18 cellular contexts compared by ENCODE assay signal in the genomic region with DNA sequence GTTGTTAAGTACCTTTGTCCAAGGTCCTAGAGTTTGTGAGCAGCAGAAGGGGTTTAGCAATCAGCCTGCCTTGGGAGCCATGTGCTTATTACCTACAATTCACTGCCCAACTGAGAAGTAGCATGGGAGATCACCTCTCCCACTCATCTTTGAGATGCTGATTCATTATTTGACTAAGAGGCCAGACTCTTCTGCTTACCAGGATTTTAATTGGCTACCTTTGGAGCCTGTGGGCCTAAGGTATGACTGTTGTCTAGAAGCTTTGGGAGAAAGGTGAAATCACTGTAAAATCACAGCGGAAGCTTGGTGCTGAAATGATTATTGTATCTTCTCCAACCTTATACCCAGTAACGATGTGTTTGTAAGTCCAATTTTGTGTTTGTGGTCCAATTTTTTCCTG.
DNase-seq lines count a peak whose midpoint lies in the region; ATAC-seq, FAIRE-seq and TF ChIP-seq lines count a peak whose summit lies in the region.
"Had no signal": no experiment of that assay in that cellular context is flagged by ENCODE, and none has a peak within 500 bp of the region (broad histone marks: within the 10 kb centered on the region; RNA-seq: fewer than 3 reads in every experiment).

No MANE protein-coding gene starts in this region.

- SMC1A ChIA-PET in GM12878 (lab: Charles Lee; ENCODE audit: uncharacterized antibody, unreplicated experiment), result no interaction called here

- no peak overlapping the region for H3K9ac ChIP-seq in GM12878 (ENCODE audit: control insufficient read depth, insufficient read depth, low read length)
- H3K9ac ChIP-seq: GM23248 had no signal

- H3K4me1 Mint-ChIP-seq in activated T-cell treated with anti-CD3 and anti-CD28 coated beads, Interleukin-2, amount 50 U/mL, for 72 hours (ENCODE audit: low read depth), result peaks cover 70% of the 10 kb centered on the region
- H3K4me1 Mint-ChIP-seq in activated T-cell treated with anti-CD3 and anti-CD28 coated beads, Interleukin-2, amount 50 U/mL, for 24 hours (ENCODE audit: low read depth), result peaks cover 80% of the 10 kb centered on the region
- peaks cover 49% of the 10 kb centered on the region for H3K4me1 Mint-ChIP-seq in activated CD4-positive, alpha-beta memory T cell treated with anti-CD3 and anti-CD28 coated beads, Interleukin-2, amount 10 ng/mL, durations not matched to agents 7 days and 5 days

- CTCF ChIA-PET in GM12878 (lab: Yijun Ruan, JAX), result no interaction called here
- CTCF ChIA-PET in activated CD4-positive, alpha-beta memory T cell treated with anti-CD3 and anti-CD28 coated beads, Interleukin-2, amount 10 ng/mL, durations not matched to agents 7 days and 5 days (lab: Charles Lee), result no interaction called here

- H3K36me3 ChIP-seq in GM12878 (ENCODE audit: control insufficient read depth in 2 of 2, insufficient read depth in 2 of 2, low read length in 1 of 2) (no peaks in the 10 kb centered on the region), thymus (ENCODE audit: control insufficient read depth, insufficient read depth) (no peaks in the 10 kb centered on the region)

- peak; percentile 45 to 68 for ATAC-seq in activated T-cell treated with anti-CD3 and anti-CD28 coated beads, Interleukin-2, amount 50 U/mL, for 72 hours (replicated peaks in 1 of 2)
- peak; percentile 28 for ATAC-seq in GM12878
- no peak for ATAC-seq in GM21528 (IDR thresholded peaks at IDR 0.05; ENCODE audit: low FRiP score, unreplicated experiment)
- ATAC-seq: HCT116 had no signal

- no peak for TF ChIP-seq POLR2A in GM12878 (IDR thresholded peaks at IDR 0.05; ENCODE audit: low read depth, low read length)

- POLR2A ChIA-PET in GM12878 (lab: Charles Lee), result no interaction called here
- POLR2A ChIA-PET in activated CD4-positive, alpha-beta memory T cell treated with anti-CD3 and anti-CD28 coated beads, Interleukin-2, amount 10 ng/mL, durations not matched to agents 7 days and 5 days (lab: Charles Lee), result no interaction called here

- no peaks in the 10 kb centered on the region for H3K79me2 ChIP-seq in GM12878 (ENCODE audit: control insufficient read depth, insufficient read depth, low read length)

- BruUV-seq in GM12878 (replicated peaks; lab: Mats Ljungman, UMichigan), result no TSS peak

- no peak for TF ChIP-seq EP300 in GM12878 (IDR thresholded peaks at IDR 0.05; ENCODE audit: borderline replicate concordance in 1 of 2, control insufficient read depth in 1 of 2, low read depth in 2 of 2, low read length in 2 of 2)

- TF ChIP-seq CTCF in GM12878 (IDR thresholded peaks at IDR 0.05 in 2 of 3, conservative IDR thresholded peaks at IDR 0.05 in 1 of 3; ENCODE audit: control insufficient read depth in 2 of 3, extremely low read depth in 1 of 3, insufficient read depth in 1 of 3, low read depth in 3 of 3, low read length in 3 of 3), result no peak

- H3K4me2 ChIP-seq in GM12878 (ENCODE audit: control insufficient read depth, insufficient read depth), result no peak overlapping the region

- 47% methylated on average over 2 of the region's 2 CpGs for WGBS in GM12878 (ENCODE audit: insufficient coverage, insufficient replicate concordance, low lambda C conversion rate, missing lambda C conversion rate)
- WGBS in thymus, result 97% methylated on average over 2 of the region's 2 CpGs

- H3K4me1 ChIP-seq in GM12878 (ENCODE audit: control insufficient read depth, insufficient read depth, low read length), result no peaks in the 10 kb centered on the region
- H3K4me1 ChIP-seq in thymus (ENCODE audit: control insufficient read depth, insufficient read depth, low read length), result peaks cover 8% of the 10 kb centered on the region

- no peak overlapping the region for H2AFZ ChIP-seq in GM12878 (ENCODE audit: control insufficient read depth, low read depth, low read length)
- H2AFZ ChIP-seq: GM23248 had no signal

- intact Hi-C loops in GM12878 (cut with micrococcal nuclease; ENCODE audit: unreplicated experiment), result no loop called here

- H4K20me1 ChIP-seq in GM12878 (ENCODE audit: control insufficient read depth, insufficient read depth), result no peaks in the 10 kb centered on the region

- in situ Hi-C loops in GM12878 (cut with MboI), result no loop called here

- no peaks in the 10 kb centered on the region for H3K36me3 Mint-ChIP-seq in activated T-cell treated with anti-CD3 and anti-CD28 coated beads, Interleukin-2, amount 50 U/mL, for 72 hours (ENCODE audit: insufficient read depth in 2 of 2)
- H3K36me3 Mint-ChIP-seq in activated T-cell treated with anti-CD3 and anti-CD28 coated beads, Interleukin-2, amount 50 U/mL, for 24 hours (ENCODE audit: low read depth), result no peaks in the 10 kb centered on the region
- no peaks in the 10 kb centered on the region for H3K36me3 Mint-ChIP-seq in activated CD4-positive, alpha-beta memory T cell treated with anti-CD3 and anti-CD28 coated beads, Interleukin-2, amount 10 ng/mL, durations not matched to agents 7 days and 5 days (ENCODE audit: low read depth)
- H3K36me3 Mint-ChIP-seq: CD4-positive, alpha-beta memory T cell had no signal

- H3K27ac ChIP-seq in GM12878 (ENCODE audit: control insufficient read depth, insufficient read depth), result no peak overlapping the region
- peak overlapping the region; percentile 74 for H3K27ac ChIP-seq in thymus (ENCODE audit: low read depth)
- H3K27ac ChIP-seq: GM23248 had no signal

- RAD21 ChIA-PET in GM12878 (lab: Charles Lee; ENCODE audit: unreplicated experiment), result no interaction called here

- DNase-seq in activated T-cell treated with anti-CD3 and anti-CD28 coated beads, Interleukin-2, amount 50 U/mL, for 72 hours, result no peak
- DNase-seq in activated T-cell treated with anti-CD3 and anti-CD28 coated beads, Interleukin-2, amount 50 U/mL, for 24 hours, result no peak
- peak; percentile 10 for DNase-seq in NCI-H69 (lab: John Stamatoyannopoulos, UW)
- no peak for DNase-seq in GM12878 (ENCODE audit: low read depth, low spot score)
- no peak for DNase-seq in activated CD4-positive, alpha-beta memory T cell treated with anti-CD3 and anti-CD28 coated beads, Interleukin-2, amount 10 ng/mL, durations not matched to agents 7 days and 5 days
- DNase-seq: C1 segment of cervical spinal cord; CD4-positive, alpha-beta memory T cell; DMS153; GF-D8; GM23248; IMR-90 had no signal

- H3K27me3 Mint-ChIP-seq in activated T-cell treated with anti-CD3 and anti-CD28 coated beads, Interleukin-2, amount 50 U/mL, for 72 hours (ENCODE audit: low read depth), result no peaks in the 10 kb centered on the region
- H3K27me3 Mint-ChIP-seq in activated T-cell treated with anti-CD3 and anti-CD28 coated beads, Interleukin-2, amount 50 U/mL, for 24 hours, result no peaks in the 10 kb centered on the region
- H3K27me3 Mint-ChIP-seq in activated CD4-positive, alpha-beta memory T cell treated with anti-CD3 and anti-CD28 coated beads, Interleukin-2, amount 10 ng/mL, durations not matched to agents 7 days and 5 days, result no peaks in the 10 kb centered on the region
- H3K27me3 Mint-ChIP-seq: B cell; CD4-positive, alpha-beta memory T cell had no signal

- H3K27ac Mint-ChIP-seq in activated T-cell treated with anti-CD3 and anti-CD28 coated beads, Interleukin-2, amount 50 U/mL, for 72 hours, result no peak overlapping the region
- H3K27ac Mint-ChIP-seq in activated T-cell treated with anti-CD3 and anti-CD28 coated beads, Interleukin-2, amount 50 U/mL, for 24 hours, result no peak overlapping the region
- H3K27ac Mint-ChIP-seq in activated CD4-positive, alpha-beta memory T cell treated with anti-CD3 and anti-CD28 coated beads, Interleukin-2, amount 10 ng/mL, durations not matched to agents 7 days and 5 days, result no peak overlapping the region
- H3K27ac Mint-ChIP-seq: B cell had no signal

- H3K4me3 ChIP-seq in GM12878 (no peak overlapping the region), thymus (ENCODE audit: low read length) (no peak overlapping the region)
- H3K4me3 ChIP-seq: GM23248 had no signal

- no peaks in the 10 kb centered on the region for H3K9me3 Mint-ChIP-seq in activated T-cell treated with anti-CD3 and anti-CD28 coated beads, Interleukin-2, amount 50 U/mL, for 72 hours
- H3K9me3 Mint-ChIP-seq in activated T-cell treated with anti-CD3 and anti-CD28 coated beads, Interleukin-2, amount 50 U/mL, for 24 hours, result no peaks in the 10 kb centered on the region
- H3K9me3 Mint-ChIP-seq in activated CD4-positive, alpha-beta memory T cell treated with anti-CD3 and anti-CD28 coated beads, Interleukin-2, amount 10 ng/mL, durations not matched to agents 7 days and 5 days, result no peaks in the 10 kb centered on the region

- no peaks in the 10 kb centered on the region for H3K9me3 ChIP-seq in GM12878 (replicated peaks; ENCODE audit: control insufficient read depth, insufficient read depth, low read length)
- H3K9me3 ChIP-seq in thymus (ENCODE audit: control insufficient read depth), result no peaks in the 10 kb centered on the region

- H3K27me3 ChIP-seq in GM12878 (replicated peaks in 1 of 2; ENCODE audit: control insufficient read depth in 2 of 2, insufficient read depth in 2 of 2, low read length in 1 of 2) (peaks cover 0 to 2% of the 10 kb centered on the region in 2 experiments; a peak in 2 of 4 replicates), thymus (ENCODE audit: control insufficient read depth, insufficient read depth) (no peaks in the 10 kb centered on the region)

- no peak overlapping the region for H3K4me3 Mint-ChIP-seq in activated T-cell treated with anti-CD3 and anti-CD28 coated beads, Interleukin-2, amount 50 U/mL, for 72 hours
- H3K4me3 Mint-ChIP-seq in activated T-cell treated with anti-CD3 and anti-CD28 coated beads, Interleukin-2, amount 50 U/mL, for 24 hours, result no peak overlapping the region
- H3K4me3 Mint-ChIP-seq in activated CD4-positive, alpha-beta memory T cell treated with anti-CD3 and anti-CD28 coated beads, Interleukin-2, amount 10 ng/mL, durations not matched to agents 7 days and 5 days, result no peak overlapping the region
- H3K4me3 Mint-ChIP-seq: B cell; CD4-positive, alpha-beta memory T cell had no signal

- no peak for TF ChIP-seq RAD21 in GM12878 (IDR thresholded peaks at IDR 0.05; ENCODE audit: insufficient read depth, low read depth, low read length)

- no peak for FAIRE-seq in GM12878 (lab: Jason Lieb, UNC)
- FAIRE-seq: A204.1, GM18507, H54 had no signal

TF ChIP-seq in GM12878, 131 proteins besides CTCF, POLR2A, EP300 and RAD21 (continues in another document):
- TF ChIP-seq HDAC2 (IDR thresholded peaks at IDR 0.05) (no peak), ZBED1 (IDR thresholded peaks at IDR 0.05; ENCODE audit: borderline replicate concordance) (no peak), ZSCAN29 (IDR thresholded peaks at IDR 0.05) (no peak)
- TF ChIP-seq, protein P1, sequence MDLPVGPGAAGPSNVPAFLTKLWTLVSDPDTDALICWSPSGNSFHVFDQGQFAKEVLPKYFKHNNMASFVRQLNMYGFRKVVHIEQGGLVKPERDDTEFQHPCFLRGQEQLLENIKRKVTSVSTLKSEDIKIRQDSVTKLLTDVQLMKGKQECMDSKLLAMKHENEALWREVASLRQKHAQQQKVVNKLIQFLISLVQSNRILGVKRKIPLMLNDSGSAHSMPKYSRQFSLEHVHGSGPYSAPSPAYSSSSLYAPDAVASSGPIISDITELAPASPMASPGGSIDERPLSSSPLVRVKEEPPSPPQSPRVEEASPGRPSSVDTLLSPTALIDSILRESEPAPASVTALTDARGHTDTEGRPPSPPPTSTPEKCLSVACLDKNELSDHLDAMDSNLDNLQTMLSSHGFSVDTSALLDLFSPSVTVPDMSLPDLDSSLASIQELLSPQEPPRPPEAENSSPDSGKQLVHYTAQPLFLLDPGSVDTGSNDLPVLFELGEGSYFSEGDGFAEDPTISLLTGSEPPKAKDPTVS (IDR thresholded peaks at IDR 0.05; ENCODE audit: low read depth, low read length), result no peak
